In genomic region chr6:28944412-28945006, GRCh38 we compare ENCODE assay signal across 1 cellular context.
TF ChIP-seq lines count a peak whose summit lies in the region.

No MANE protein-coding gene starts in this region.

TF ChIP-seq in GM12878, 131 proteins besides CTCF, POLR2A, EP300 and RAD21 (continued from another document):
- TF ChIP-seq USF2 (IDR thresholded peaks at IDR 0.05; ENCODE audit: borderline replicate concordance, low read depth, low read length), result no peak
- peak; percentile 76 for TF ChIP-seq RUNX3 (IDR thresholded peaks at IDR 0.05; ENCODE audit: low read length)
- peak; percentile 21; the same call in 1 of the 2 replicates for TF ChIP-seq ATF7 (IDR thresholded peaks at IDR 0.05; ENCODE audit: low read depth)
- no peak for TF ChIP-seq PAX8 (IDR thresholded peaks at IDR 0.05)
- peak; percentile 70 for TF ChIP-seq CREM (IDR thresholded peaks at IDR 0.05; ENCODE audit: low read depth)
- TF ChIP-seq, protein P1, sequence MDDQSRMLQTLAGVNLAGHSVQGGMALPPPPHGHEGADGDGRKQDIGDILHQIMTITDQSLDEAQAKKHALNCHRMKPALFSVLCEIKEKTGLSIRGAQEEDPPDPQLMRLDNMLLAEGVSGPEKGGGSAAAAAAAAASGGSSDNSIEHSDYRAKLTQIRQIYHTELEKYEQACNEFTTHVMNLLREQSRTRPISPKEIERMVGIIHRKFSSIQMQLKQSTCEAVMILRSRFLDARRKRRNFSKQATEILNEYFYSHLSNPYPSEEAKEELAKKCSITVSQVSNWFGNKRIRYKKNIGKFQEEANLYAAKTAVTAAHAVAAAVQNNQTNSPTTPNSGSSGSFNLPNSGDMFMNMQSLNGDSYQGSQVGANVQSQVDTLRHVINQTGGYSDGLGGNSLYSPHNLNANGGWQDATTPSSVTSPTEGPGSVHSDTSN (IDR thresholded peaks at IDR 0.05; ENCODE audit: insufficient replicate concordance, low read depth, low read length), result no peak
- no peak for TF ChIP-seq KDM1A (IDR thresholded peaks at IDR 0.05; ENCODE audit: borderline replicate concordance)
- no peak for TF ChIP-seq ZNF274 (IDR thresholded peaks at IDR 0.05; ENCODE audit: insufficient read depth, insufficient read length)
- no peak for TF ChIP-seq RELB (IDR thresholded peaks at IDR 0.05; ENCODE audit: low read depth)
- TF ChIP-seq HDGF (IDR thresholded peaks at IDR 0.05), result no peak
